ENCODE assay signal across 12 cellular contexts in the genomic region with DNA sequence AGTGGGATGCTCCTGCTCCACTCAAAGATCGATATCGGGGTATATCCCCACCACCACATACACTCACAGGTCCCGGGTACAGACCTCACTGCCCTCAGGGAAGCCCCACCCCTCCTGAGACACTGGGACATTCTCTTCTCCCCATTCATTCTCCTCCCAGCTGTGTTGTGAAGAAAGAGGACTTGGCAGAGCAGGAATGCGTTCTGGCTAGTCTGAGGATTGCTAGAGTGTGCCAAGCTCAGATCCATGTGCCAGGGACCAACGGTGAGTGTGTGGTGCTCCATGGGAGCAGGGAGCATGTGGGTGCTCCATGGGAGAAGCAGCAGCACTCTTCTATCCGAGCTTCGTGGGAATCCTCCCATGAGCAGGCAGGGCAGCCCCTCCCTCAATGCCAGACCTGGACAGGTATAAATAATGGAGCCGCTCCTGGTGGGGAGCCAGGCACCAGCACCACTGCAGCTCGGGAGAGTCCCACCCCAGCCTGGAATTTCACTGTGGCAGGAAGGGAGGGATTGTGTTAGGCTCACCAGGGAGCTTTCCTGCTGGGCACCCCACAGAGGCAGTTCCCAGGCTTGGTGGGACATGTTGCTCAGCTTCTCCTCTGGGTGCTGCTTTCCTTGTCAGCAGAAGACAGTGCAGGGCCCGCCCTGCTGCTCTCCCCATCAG. TPM values are rescaled to one million over a fixed set of nuclear protein-coding genes. Genes with fewer than 3 reads are reported as not detected.
A peak's percentile ranks its signal among the peaks of the same experiment; 100 is the strongest.
DNase-seq lines count a peak whose midpoint lies in the region; ATAC-seq and TF ChIP-seq lines count a peak whose summit lies in the region.
"Had no signal": no experiment of that assay in that cellular context is flagged by ENCODE, and none has a peak within 500 bp of the region (broad histone marks: within the 10 kb centered on the region; RNA-seq: fewer than 3 reads in every experiment).

No MANE protein-coding gene starts in this region.

- no peaks in the 10 kb centered on the region for H3K79me1 ChIP-seq in trophoblast cell (ENCODE audit: low read length)

- H4K12ac ChIP-seq in trophoblast cell (ENCODE audit: low read depth, low read length): no peak overlapping the region

- H3K36me3 ChIP-seq in OCI-LY3 (replicated peaks; ENCODE audit: low read depth, low read length) (no peaks in the 10 kb centered on the region), esophagus muscularis mucosa (no peaks in the 10 kb centered on the region), trophoblast cell (ENCODE audit: control insufficient read depth in 1 of 2, insufficient read depth in 2 of 2, low read length in 2 of 2) (no peaks in the 10 kb centered on the region), BE2C (no peaks in the 10 kb centered on the region)

- intact Hi-C loops in esophagus muscularis mucosa (cut with DNase I): no loop called here

- H3K4me3 ChIP-seq in OCI-LY3 (ENCODE audit: low read length): peak overlapping the region; percentile 72
- no peak overlapping the region for H3K4me3 ChIP-seq in esophagus muscularis mucosa
- no peak overlapping the region for H3K4me3 ChIP-seq in trophoblast cell (ENCODE audit: low read depth, low read length)
- no peak overlapping the region for H3K4me3 ChIP-seq in BE2C (ENCODE audit: low read depth, low read length)

- peak overlapping the region; percentile 12 for H2BK120ac ChIP-seq in trophoblast cell (ENCODE audit: insufficient read depth, low read length, poor library complexity)

- no peak overlapping the region for H3K18ac ChIP-seq in trophoblast cell (ENCODE audit: low read length)

- DNase-seq in ELF-1 (ENCODE audit: low read depth, low spot score) (peak; percentile 24), esophagus muscularis mucosa (ENCODE audit: extremely low spot score) (peak; percentile 82), trophoblast cell (no peak), BE2C (no peak), HK-2 (ENCODE audit: unreplicated experiment) (no peak), NCI-H2196 treated with DMSO at 0.1 percent for 48 hours (lab: John Stamatoyannopoulos, UW; ENCODE audit: unreplicated experiment) (no peak)
- DNase-seq: activated CD4-positive, alpha-beta T cell treated with anti-CD3 and anti-CD28 coated beads for 36 hours; activated naive CD8-positive, alpha-beta T cell treated with anti-CD3 and anti-CD28 coated beads for 36 hours; Caco-2; NCI-H526 had no signal

- no peak for TF ChIP-seq EP300 in esophagus muscularis mucosa (IDR thresholded peaks at IDR 0.05)

- H2BK12ac ChIP-seq in trophoblast cell (ENCODE audit: low read length): peak overlapping the region; percentile 27

- no peak overlapping the region for H3K23ac ChIP-seq in trophoblast cell (ENCODE audit: low read length)

- H3K27me3 ChIP-seq in OCI-LY3 (ENCODE audit: low read depth, low read length) (peaks cover 3% of the 10 kb centered on the region; the same call in 1 of the 2 replicates), esophagus muscularis mucosa (peaks cover 0 to 6% (median 0%) of the 10 kb centered on the region in 4 donors), trophoblast cell (ENCODE audit: insufficient read depth, low read length) (no peaks in the 10 kb centered on the region), BE2C (peaks cover 36% of the 10 kb centered on the region)

- H4K20me1 ChIP-seq in OCI-LY3 (ENCODE audit: insufficient read depth, low read length): no peaks in the 10 kb centered on the region

- H3K9ac ChIP-seq in OCI-LY3 (ENCODE audit: low read length) (peak overlapping the region; percentile 16), trophoblast cell (ENCODE audit: low read length) (no peak overlapping the region)

- ATAC-seq in HG02642 (IDR thresholded peaks at IDR 0.05; ENCODE audit: poor library complexity, unreplicated experiment): no peak
- ATAC-seq: activated CD4-positive, alpha-beta T cell treated with anti-CD3 and anti-CD28 coated beads for 36 hours had no signal

- H4K91ac ChIP-seq in trophoblast cell (ENCODE audit: low read depth, low read length): no peak overlapping the region

- no peak overlapping the region for H3K4ac ChIP-seq in trophoblast cell (ENCODE audit: low read depth, low read length)

- H3K79me2 ChIP-seq in OCI-LY3 (ENCODE audit: low read length) (no peaks in the 10 kb centered on the region), trophoblast cell (ENCODE audit: control insufficient read depth, insufficient read depth, low read length, poor library complexity) (no peaks in the 10 kb centered on the region)

- H2BK5ac ChIP-seq in trophoblast cell (ENCODE audit: low read depth, low read length, poor library complexity): no peak overlapping the region

- H3K14ac ChIP-seq in trophoblast cell (ENCODE audit: low read length): no peak overlapping the region

- H2AFZ ChIP-seq in OCI-LY3 (ENCODE audit: low read depth, low read length) (no peak overlapping the region), trophoblast cell (ENCODE audit: insufficient read depth, low read length, poor library complexity) (no peak overlapping the region)

- H4K8ac ChIP-seq in trophoblast cell (ENCODE audit: low read depth, low read length): no peak overlapping the region

- no peak overlapping the region for H2AK5ac ChIP-seq in trophoblast cell (ENCODE audit: low read length)

- H3K27ac ChIP-seq in OCI-LY3 (ENCODE audit: low read length) (peak overlapping the region; percentile 63; the same call in 1 of the 2 replicates), esophagus muscularis mucosa (replicated peaks in 1 of 4) (no peak overlapping the region), trophoblast cell (ENCODE audit: low read depth, low read length) (no peak overlapping the region)

- H3K4me2 ChIP-seq in OCI-LY3 (ENCODE audit: low read length): peak overlapping the region; percentile 67
- H3K4me2 ChIP-seq in trophoblast cell (ENCODE audit: low read length): no peak overlapping the region

- H3K9me3 ChIP-seq in OCI-LY3 (ENCODE audit: insufficient read depth, low read length): no peaks in the 10 kb centered on the region
- H3K9me3 ChIP-seq in esophagus muscularis mucosa: no peaks in the 10 kb centered on the region
- H3K9me3 ChIP-seq in trophoblast cell (ENCODE audit: insufficient read depth, low read depth, low read length): peaks cover 2% of the 10 kb centered on the region
- no peaks in the 10 kb centered on the region for H3K9me3 ChIP-seq in BE2C
- H3K9me3 ChIP-seq: Caco-2 had no signal

- WGBS in esophagus muscularis mucosa: 80% methylated on average over 10 of the region's 10 CpGs
- no CpG with 5 or more reads among the region's 10 CpGs for WGBS in trophoblast cell (ENCODE audit: extremely low coverage, insufficient coverage, insufficient read length)

- H3K4me1 ChIP-seq in OCI-LY3 (ENCODE audit: low read length) (peaks cover 73% of the 10 kb centered on the region), esophagus muscularis mucosa (peaks cover 0 to 7% (median 0%) of the 10 kb centered on the region in 4 donors), trophoblast cell (ENCODE audit: control insufficient read depth in 1 of 2, insufficient read depth in 2 of 2, low read length in 2 of 2) (peaks cover 28 to 29% of the 10 kb centered on the region in 2 experiments), BE2C (no peaks in the 10 kb centered on the region)

- no peak for TF ChIP-seq POLR2A in esophagus muscularis mucosa (IDR thresholded peaks at IDR 0.05; ENCODE audit: low read depth)

- no peak for TF ChIP-seq CTCF in OCI-LY3 (IDR thresholded peaks at IDR 0.05; ENCODE audit: low read depth, low read length)
- TF ChIP-seq CTCF in esophagus muscularis mucosa (IDR thresholded peaks at IDR 0.05): no peak
- TF ChIP-seq CTCF in BE2C (IDR thresholded peaks at IDR 0.05; ENCODE audit: low read depth, low read length): no peak

RNA-seq across cellular contexts. Expression of a gene that starts 2.3 kb away (rescaled TPM):
- total RNA-seq in esophagus muscularis mucosa: 1 to 10 TPM in 1 of 4 donors, under 1 TPM in 1, not detected in 2; 0.46 to 1.2 TPM
- polyA plus RNA-seq in trophoblast cell (2013): 0.04 and 0.07 TPM in 2 replicates
- not detected for polyA plus RNA-seq in BE2C (2012; ENCODE audit: insufficient read depth, insufficient read length, low read depth)
- total RNA-seq: activated CD4-positive, alpha-beta T cell treated with anti-CD3 and anti-CD28 coated beads for 36 hours; activated naive CD8-positive, alpha-beta T cell treated with anti-CD3 and anti-CD28 coated beads for 36 hours had no signal

RNA-seq across cellular contexts. Expression of a gene that starts 29.4 kb away (rescaled TPM):
- 1 to 10 TPM in 1 of 4 donors, not detected in 3; 5.4 TPM for total RNA-seq in esophagus muscularis mucosa
- polyA plus RNA-seq in trophoblast cell (2013): not detected in 2 replicates
- not detected for polyA plus RNA-seq in BE2C (2012; ENCODE audit: insufficient read depth, insufficient read length, low read depth)
- total RNA-seq: activated CD4-positive, alpha-beta T cell treated with anti-CD3 and anti-CD28 coated beads for 36 hours; activated naive CD8-positive, alpha-beta T cell treated with anti-CD3 and anti-CD28 coated beads for 36 hours had no signal

RNA-seq across cellular contexts. Expression of a gene that starts 30.5 kb away (rescaled TPM):
- total RNA-seq in esophagus muscularis mucosa: not detected
- polyA plus RNA-seq in trophoblast cell (2013): 0.07 and 0.11 TPM in 2 replicates
- not detected for polyA plus RNA-seq in BE2C (2012; ENCODE audit: insufficient read depth, insufficient read length, low read depth)
- total RNA-seq: activated CD4-positive, alpha-beta T cell treated with anti-CD3 and anti-CD28 coated beads for 36 hours; activated naive CD8-positive, alpha-beta T cell treated with anti-CD3 and anti-CD28 coated beads for 36 hours had no signal

RNA-seq across cellular contexts. Expression of a gene that starts 48.9 kb away (rescaled TPM):
- not detected for total RNA-seq in esophagus muscularis mucosa
- polyA plus RNA-seq in trophoblast cell (2013): not detected in 2 replicates
- not detected for polyA plus RNA-seq in BE2C (2012; ENCODE audit: insufficient read depth, insufficient read length, low read depth)
- total RNA-seq: activated CD4-positive, alpha-beta T cell treated with anti-CD3 and anti-CD28 coated beads for 36 hours; activated naive CD8-positive, alpha-beta T cell treated with anti-CD3 and anti-CD28 coated beads for 36 hours; Caco-2 had no signal

RNA-seq across cellular contexts. Expression of a gene that starts 51.2 kb away (rescaled TPM):
- total RNA-seq in esophagus muscularis mucosa: not detected
- polyA plus RNA-seq in trophoblast cell (2013): 0.11 and 0.12 TPM in 2 replicates
- polyA plus RNA-seq in BE2C (2012; ENCODE audit: insufficient read depth, insufficient read length, low read depth): not detected
- total RNA-seq: activated CD4-positive, alpha-beta T cell treated with anti-CD3 and anti-CD28 coated beads for 36 hours; activated naive CD8-positive, alpha-beta T cell treated with anti-CD3 and anti-CD28 coated beads for 36 hours; Caco-2 had no signal

Comparison
In these comparisons a context has a peak if more than half of its experiments do, and no peak if none do; other contexts are left out.
1. DNase-seq: peak in ELF-1 (single experiment) and esophagus muscularis mucosa (single experiment); none in trophoblast cell (0 of 2), BE2C (single experiment), HK-2 (single experiment) and NCI-H2196 treated with DMSO at 0.1 percent for 48 hours (single experiment).